Comparison of ENCODE assay signal across 9 cellular contexts in genomic region chr10:28587970-28588290, GRCh38. TPM values are rescaled to one million over a fixed set of nuclear protein-coding genes. Genes with fewer than 3 reads are reported as not detected.
DNase-seq lines count a peak whose midpoint lies in the region; ATAC-seq and TF ChIP-seq lines count a peak whose summit lies in the region.
"Had no signal": no experiment of that assay in that cellular context is flagged by ENCODE, and none has a peak within 500 bp of the region (broad histone marks: within the 10 kb centered on the region; RNA-seq: fewer than 3 reads in every experiment).

No MANE protein-coding gene starts in this region.

- H2AFZ ChIP-seq in smooth muscle cell (ENCODE audit: low read depth): no peak overlapping the region

- DNase-seq in HFF-Myc (ENCODE audit: extremely low read depth, low read depth) (peak; percentile 10), ascending aorta (ENCODE audit: low spot score in 2 of 2) (no peak), right atrium auricular region (ENCODE audit: low spot score) (no peak), smooth muscle cell (lab: John Stamatoyannopoulos, UW; ENCODE audit: unreplicated experiment) (no peak), ureter (ENCODE audit: low spot score) (no peak)
- DNase-seq: T-helper 1 cell had no signal

- no peaks in the 10 kb centered on the region for H3K27me3 ChIP-seq in ascending aorta
- no peaks in the 10 kb centered on the region for H3K27me3 ChIP-seq in right atrium auricular region
- no peaks in the 10 kb centered on the region for H3K27me3 ChIP-seq in smooth muscle cell (ENCODE audit: low read depth)

- TF ChIP-seq CTCF in HFF-Myc (IDR thresholded peaks at IDR 0.05; ENCODE audit: low read depth, low read length, missing control alignments) (no peak), ascending aorta (IDR thresholded peaks at IDR 0.05) (no peak), right atrium auricular region (IDR thresholded peaks at IDR 0.05) (peak in 1 of 2 donors; percentile 52), smooth muscle cell (IDR thresholded peaks at IDR 0.05; ENCODE audit: borderline replicate concordance, insufficient read depth, poor library complexity, severe bottlenecking) (no peak)

- ATAC-seq in HG02571 (IDR thresholded peaks at IDR 0.05; ENCODE audit: unreplicated experiment) (no peak), GM19397 (IDR thresholded peaks at IDR 0.05; ENCODE audit: unreplicated experiment) (no peak), HG02798 (IDR thresholded peaks at IDR 0.05; ENCODE audit: poor library complexity, unreplicated experiment) (no peak)

- H3K79me2 ChIP-seq in smooth muscle cell (ENCODE audit: low read depth): peaks cover 98% of the 10 kb centered on the region

- H3K4me2 ChIP-seq in smooth muscle cell: no peak overlapping the region

- peaks cover 100% of the 10 kb centered on the region for H4K20me1 ChIP-seq in smooth muscle cell (ENCODE audit: low read depth)

- peak overlapping the region; percentile 36 to 52 for H3K27ac ChIP-seq in ascending aorta
- peak overlapping the region; percentile 11 to 12 for H3K27ac ChIP-seq in right atrium auricular region
- peak overlapping the region; percentile 23 for H3K27ac ChIP-seq in smooth muscle cell (ENCODE audit: low read depth)

- no peak overlapping the region for H3K4me3 ChIP-seq in HFF-Myc (replicated peaks; ENCODE audit: low read depth, low read length)
- peak overlapping the region in 1 of 2 donors; percentile 3 for H3K4me3 ChIP-seq in ascending aorta
- no peak overlapping the region for H3K4me3 ChIP-seq in right atrium auricular region
- H3K4me3 ChIP-seq in smooth muscle cell: no peak overlapping the region

- 18% methylated on average over 1 of the region's 1 CpG for WGBS in smooth muscle cell (ENCODE audit: low lambda C conversion rate)

- H3K9me3 ChIP-seq in ascending aorta (no peaks in the 10 kb centered on the region), right atrium auricular region (no peaks in the 10 kb centered on the region), smooth muscle cell (replicated peaks; ENCODE audit: low read depth) (no peaks in the 10 kb centered on the region)

- peaks cover 5% of the 10 kb centered on the region for H3F3A ChIP-seq in smooth muscle cell (ENCODE audit: low read depth)

- intact Hi-C loops in ascending aorta (cut with DNase I): no loop called here

- H3K9ac ChIP-seq in smooth muscle cell (ENCODE audit: low read depth): no peak overlapping the region

- peaks cover 5 to 22% of the 10 kb centered on the region in 2 donors for H3K4me1 ChIP-seq in ascending aorta
- H3K4me1 ChIP-seq in right atrium auricular region: peaks cover 0 to 40% of the 10 kb centered on the region in 2 donors
- H3K4me1 ChIP-seq in smooth muscle cell (ENCODE audit: low read depth): no peaks in the 10 kb centered on the region

- H3K36me3 ChIP-seq in ascending aorta (peaks cover 17 to 55% of the 10 kb centered on the region in 2 donors), right atrium auricular region (peaks cover 38% of the 10 kb centered on the region), smooth muscle cell (ENCODE audit: low read depth) (peaks cover 27% of the 10 kb centered on the region)

RNA-seq across cellular contexts. Expression of gene WAC, which starts 55.0 kb away (rescaled TPM):
- total RNA-seq in ascending aorta (30.5 TPM), right atrium auricular region (10 to 100 TPM; 75.4 to 94.1 TPM), smooth muscle cell (97.5 and 121 TPM in 2 replicates), ureter (126 TPM)
- polyA plus RNA-seq in smooth muscle cell: 52.2 and 78.4 TPM in 2 replicates
